Comparison of ENCODE assay signal across 13 cellular contexts in genomic region chr10:29634105-29634504, GRCh38. TPM values are rescaled to one million over a fixed set of nuclear protein-coding genes. Genes with fewer than 3 reads are reported as not detected.
A peak's percentile ranks its signal among the peaks of the same experiment; 100 is the strongest.
DNase-seq lines count a peak whose midpoint lies in the region; ATAC-seq and TF ChIP-seq lines count a peak whose summit lies in the region.
"Had no signal": no experiment of that assay in that cellular context is flagged by ENCODE, and none has a peak within 500 bp of the region (broad histone marks: within the 10 kb centered on the region; RNA-seq: fewer than 3 reads in every experiment).

No MANE protein-coding gene starts in this region.

- no peak for ATAC-seq in activated naive CD4-positive, alpha-beta T cell treated with anti-CD3 and anti-CD28 coated beads, Interleukin-2, amount 50 U/mL, for 72 hours
- ATAC-seq in GM21619 (IDR thresholded peaks at IDR 0.05; ENCODE audit: unreplicated experiment) (no peak), HG03460 (IDR thresholded peaks at IDR 0.05; ENCODE audit: unreplicated experiment) (no peak)

- H3K4me3 Mint-ChIP-seq in activated naive CD4-positive, alpha-beta T cell treated with anti-CD3 and anti-CD28 coated beads, Interleukin-2, amount 50 U/mL, for 24 hours = no peak overlapping the region
- H3K4me3 Mint-ChIP-seq in type B pancreatic cell = peak overlapping the region; percentile 63
- H3K4me3 Mint-ChIP-seq: activated T-helper 1 cell treated with anti-CD3 and anti-CD28 coated beads, Interleukin-12 subunit alpha, Interleukin-12 subunit beta, Interleukin-2, Interleukin-4 antibody, amounts not matched to agents 30 ng/mL and 10 ng/mL and 1 ng/mL, durations not matched to agents 14 hours and 24 hours and 36 hours had no signal

- peaks cover 0 to 14% of the 10 kb centered on the region in 2 donors for H3K36me3 ChIP-seq in muscle layer of duodenum (ENCODE audit: control insufficient read depth in 1 of 2, insufficient read depth in 2 of 2, low read length in 2 of 2)
- H3K36me3 ChIP-seq: upper lobe of left lung had no signal

- H3K36me3 Mint-ChIP-seq in activated naive CD4-positive, alpha-beta T cell treated with anti-CD3 and anti-CD28 coated beads, Interleukin-2, amount 50 U/mL, for 24 hours = peaks cover 11% of the 10 kb centered on the region
- H3K36me3 Mint-ChIP-seq in activated naive CD4-positive, alpha-beta T cell treated with anti-CD3 and anti-CD28 coated beads, Interleukin-2, amount 50 U/mL, for 72 hours = peaks cover 0 to 12% of the 10 kb centered on the region in 2 donors
- peaks cover 24% of the 10 kb centered on the region for H3K36me3 Mint-ChIP-seq in type B pancreatic cell

- DNase-seq in activated naive CD4-positive, alpha-beta T cell treated with anti-CD3 and anti-CD28 coated beads, Interleukin-2, amount 50 U/mL, for 72 hours (ENCODE audit: low spot score in 2 of 2) = no peak
- peak; percentile 43 to 83 for DNase-seq in dermis microvascular lymphatic vessel endothelial cell (ENCODE audit: low read depth in 2 of 2)
- DNase-seq in type B pancreatic cell (ENCODE audit: extremely low spot score, unreplicated experiment) = no peak
- DNase-seq in mucosa of gallbladder (ENCODE audit: low spot score) = no peak
- DNase-seq: NCI-H526 treated with DMSO at 0.1 percent for 48 hours; stimulated activated CD4-positive, alpha-beta T cell treated with anti-CD3 and anti-CD28 coated beads, Interleukin-1b, Interleukin-23, amount 100 ng/mL, for 48 hours had no signal

- no peaks in the 10 kb centered on the region for H3K9me3 Mint-ChIP-seq in activated naive CD4-positive, alpha-beta T cell treated with anti-CD3 and anti-CD28 coated beads, Interleukin-2, amount 50 U/mL, for 24 hours
- peaks cover 0 to 7% of the 10 kb centered on the region in 2 donors for H3K9me3 Mint-ChIP-seq in activated naive CD4-positive, alpha-beta T cell treated with anti-CD3 and anti-CD28 coated beads, Interleukin-2, amount 50 U/mL, for 72 hours
- no peaks in the 10 kb centered on the region for H3K9me3 Mint-ChIP-seq in type B pancreatic cell
- H3K9me3 Mint-ChIP-seq: activated T-helper 1 cell treated with anti-CD3 and anti-CD28 coated beads, Interleukin-12 subunit alpha, Interleukin-12 subunit beta, Interleukin-2, Interleukin-4 antibody, amounts not matched to agents 30 ng/mL and 10 ng/mL and 1 ng/mL, durations not matched to agents 14 hours and 24 hours and 36 hours had no signal

- H3K4me1 ChIP-seq in muscle layer of duodenum (ENCODE audit: control insufficient read depth in 1 of 2, insufficient read depth in 2 of 2, low read length in 2 of 2) = peaks cover 0 to 21% of the 10 kb centered on the region in 2 donors

- H3K27me3 Mint-ChIP-seq in activated naive CD4-positive, alpha-beta T cell treated with anti-CD3 and anti-CD28 coated beads, Interleukin-2, amount 50 U/mL, for 24 hours = no peaks in the 10 kb centered on the region
- H3K27me3 Mint-ChIP-seq in type B pancreatic cell = no peaks in the 10 kb centered on the region

- H3K9me3 ChIP-seq in muscle layer of duodenum (ENCODE audit: control insufficient read depth in 1 of 2, low read length in 2 of 2) = no peaks in the 10 kb centered on the region
- H3K9me3 ChIP-seq: upper lobe of left lung had no signal

- peak overlapping the region; percentile 23 for H3K27ac Mint-ChIP-seq in activated naive CD4-positive, alpha-beta T cell treated with anti-CD3 and anti-CD28 coated beads, Interleukin-2, amount 50 U/mL, for 24 hours
- no peak overlapping the region for H3K27ac Mint-ChIP-seq in activated naive CD4-positive, alpha-beta T cell treated with anti-CD3 and anti-CD28 coated beads, Interleukin-2, amount 50 U/mL, for 72 hours
- H3K27ac Mint-ChIP-seq in type B pancreatic cell = peak overlapping the region; percentile 58
- H3K27ac Mint-ChIP-seq: activated T-helper 1 cell treated with anti-CD3 and anti-CD28 coated beads, Interleukin-12 subunit alpha, Interleukin-12 subunit beta, Interleukin-2, Interleukin-4 antibody, amounts not matched to agents 30 ng/mL and 10 ng/mL and 1 ng/mL, durations not matched to agents 14 hours and 24 hours and 36 hours had no signal

- no peak for TF ChIP-seq CTCF in type B pancreatic cell (conservative IDR thresholded peaks at IDR 0.05)

- H3K27me3 ChIP-seq in muscle layer of duodenum (ENCODE audit: low read depth, low read length) = no peaks in the 10 kb centered on the region
- H3K27me3 ChIP-seq: upper lobe of left lung had no signal

- H3K27ac ChIP-seq in muscle layer of duodenum (ENCODE audit: low read length) = peak overlapping the region; percentile 94

- H3K4me3 ChIP-seq in muscle layer of duodenum (ENCODE audit: low read depth in 1 of 2, low read length in 2 of 2) = peak overlapping the region; percentile 57 to 61
- H3K4me3 ChIP-seq: lung had no signal

- peaks cover 57% of the 10 kb centered on the region for H3K4me1 Mint-ChIP-seq in activated naive CD4-positive, alpha-beta T cell treated with anti-CD3 and anti-CD28 coated beads, Interleukin-2, amount 50 U/mL, for 24 hours
- peaks cover 47% of the 10 kb centered on the region for H3K4me1 Mint-ChIP-seq in type B pancreatic cell (ENCODE audit: unreplicated experiment)

RNA-seq across cellular contexts. Expression of gene SVIL, which starts 0.7 kb away (rescaled TPM):
- total RNA-seq in activated naive CD4-positive, alpha-beta T cell treated with anti-CD3 and anti-CD28 coated beads, Interleukin-2, amount 50 U/mL, for 72 hours = 10 to 100 TPM in 1 of 2 donors, 1 to 10 TPM in 1; 7.4 to 12.4 TPM
- total RNA-seq in dermis microvascular lymphatic vessel endothelial cell = 62.6 and 79.6 TPM in 2 replicates
- 171 and 195 TPM in 2 replicates for total RNA-seq in type B pancreatic cell (ENCODE audit: low replicate concordance)
- total RNA-seq in mucosa of gallbladder = 284 TPM

Comparison
In these comparisons a context has a peak if more than half of its experiments do, and no peak if none do; other contexts are left out.
1. H3K27ac Mint-ChIP-seq: peak in activated naive CD4-positive, alpha-beta T cell treated with anti-CD3 and anti-CD28 coated beads, Interleukin-2, amount 50 U/mL, for 24 hours (single experiment) and type B pancreatic cell (single experiment); none in activated naive CD4-positive, alpha-beta T cell treated with anti-CD3 and anti-CD28 coated beads, Interleukin-2, amount 50 U/mL, for 72 hours (0 of 2).
2. DNase-seq: peak in dermis microvascular lymphatic vessel endothelial cell (2 of 2); none in activated naive CD4-positive, alpha-beta T cell treated with anti-CD3 and anti-CD28 coated beads, Interleukin-2, amount 50 U/mL, for 72 hours (0 of 2), type B pancreatic cell (single experiment) and mucosa of gallbladder (single experiment).